ENCODE assay signal across 29 cellular contexts in genomic region chr17:65260626-65261025, GRCh38.
"Had no signal": no experiment of that assay in that cellular context is flagged by ENCODE, and none has a peak within 500 bp of the region (broad histone marks: within the 10 kb centered on the region; RNA-seq: fewer than 3 reads in every experiment).

No MANE protein-coding gene starts in this region.

- H3K36me3 ChIP-seq: left lung, lower lobe of right lung, neutrophil, ovary, right atrium auricular region, right lobe of liver, tibial nerve, upper lobe of left lung, vagina had no signal

- H3K27me3 ChIP-seq: left lung, ovary, right atrium auricular region, right lobe of liver, tibial nerve, upper lobe of left lung, vagina had no signal

- DNase-seq: hypothalamus; immature natural killer cell; kidney; left colon; left lung; lower lobe of right lung; mammary epithelial cell; mesenchymal stem cell; naive B cell; natural killer cell; occipital lobe; ovary; right lobe of liver; stimulated activated CD4-positive, alpha-beta T cell treated with anti-CD3 and anti-CD28 coated beads, Interleukin-1b, Interleukin-23, amount 100 ng/mL, for 48 hours; stimulated activated CD4-positive, alpha-beta T cell treated with anti-CD3 and anti-CD28 coated beads, Interleukin-2, amount 100 ng/mL, for 48 hours; stimulated activated CD4-positive, alpha-beta T cell treated with anti-CD3 and anti-CD28 coated beads, Interleukin-4, amount 100 ng/mL, for 4 hours; stimulated activated CD8-positive, alpha-beta memory T cell treated with anti-CD3 and anti-CD28 coated beads, Interleukin-4, amount 100 ng/mL, for 48 hours; stimulated activated naive CD4-positive, alpha-beta T cell treated with Interleukin-2 at 50 U/mL for 16 hours; stimulated activated naive CD8-positive, alpha-beta T cell treated with anti-CD3 and anti-CD28 coated beads, Interleukin-15, amount 100 ng/mL, for 72 hours; substantia nigra; upper lobe of left lung had no signal

- H3K27ac Mint-ChIP-seq: immature natural killer cell; naive B cell; natural killer cell; progenitor cell of endocrine pancreas; stimulated activated memory B cell treated with anti-CD40 and anti-IgM and Interleukin-4, amounts not matched to agents 10 μg/mL and 1 μg/mL and 100 μg/mL, for 72 hours; stimulated activated naive CD8-positive, alpha-beta T cell treated with anti-CD3 and anti-CD28 coated beads, Interleukin-15, amount 100 ng/mL, for 72 hours had no signal

- H3K4me3 ChIP-seq: left lung, lower lobe of right lung, ovary, right atrium auricular region, right lobe of liver, smooth muscle cell, tibial nerve, upper lobe of left lung, vagina had no signal

- H3K4me2 ChIP-seq: smooth muscle cell had no signal

- H3K9me3 ChIP-seq: left lung, lower lobe of right lung, neutrophil, ovary, right atrium auricular region, right lobe of liver, upper lobe of left lung, vagina had no signal

- H3K36me3 Mint-ChIP-seq: immature natural killer cell; natural killer cell; stimulated activated memory B cell treated with anti-CD40 and anti-IgM and Interleukin-4, amounts not matched to agents 10 μg/mL and 1 μg/mL and 100 μg/mL, for 72 hours had no signal

- H3K4me3 Mint-ChIP-seq: immature natural killer cell; naive B cell; natural killer cell; neural crest cell; stimulated activated memory B cell treated with anti-CD40 and anti-IgM and Interleukin-4, amounts not matched to agents 10 μg/mL and 1 μg/mL and 100 μg/mL, for 72 hours; stimulated activated naive CD8-positive, alpha-beta T cell treated with anti-CD3 and anti-CD28 coated beads, Interleukin-15, amount 100 ng/mL, for 72 hours had no signal

- H3K4me1 Mint-ChIP-seq: naive B cell; stimulated activated memory B cell treated with anti-CD40 and anti-IgM and Interleukin-4, amounts not matched to agents 10 μg/mL and 1 μg/mL and 100 μg/mL, for 72 hours had no signal

- ATAC-seq: left colon; left lung; lower lobe of right lung; natural killer cell; right lobe of liver; stimulated activated memory B cell treated with anti-CD40 and anti-IgM and Interleukin-4, amounts not matched to agents 10 μg/mL and 1 μg/mL and 100 μg/mL, for 72 hours; stimulated activated naive CD8-positive, alpha-beta T cell treated with anti-CD3 and anti-CD28 coated beads, Interleukin-15, amount 100 ng/mL, for 72 hours had no signal

- H3K27ac ChIP-seq: left lung, lower lobe of right lung, neutrophil, ovary, right atrium auricular region, right lobe of liver, tibial nerve, upper lobe of left lung, vagina had no signal
